Comparison of ENCODE assay signal across 28 cellular contexts in the genomic region with DNA sequence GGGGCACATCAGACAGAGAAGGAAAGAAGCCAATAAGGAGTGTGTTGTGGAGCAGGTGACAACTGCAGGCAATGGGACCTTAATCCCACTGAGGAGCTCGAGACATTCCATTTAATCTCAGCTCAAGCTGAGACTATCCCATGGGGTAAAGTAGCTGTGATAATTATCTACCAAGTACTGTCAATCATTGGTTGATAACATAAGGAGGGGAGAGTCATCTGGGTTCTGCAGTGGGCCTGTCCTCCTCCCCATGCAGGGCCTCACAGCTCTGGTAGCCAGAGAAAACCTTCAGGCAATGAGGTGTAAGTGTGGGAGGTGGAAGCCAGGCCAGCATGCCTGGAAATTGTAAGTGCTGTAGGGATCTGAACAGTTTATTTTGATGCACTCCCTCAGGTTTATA.
"Had no signal": no experiment of that assay in that cellular context is flagged by ENCODE, and none has a peak within 500 bp of the region (broad histone marks: within the 10 kb centered on the region; RNA-seq: fewer than 3 reads in every experiment).

No MANE protein-coding gene starts in this region.

- H3K9me3 ChIP-seq: adrenal gland, body of pancreas had no signal

- ATAC-seq: activated CD4-positive, CD25-positive, alpha-beta regulatory T cell treated with anti-CD3 and anti-CD28 coated beads, Interleukin-2, amount 50 U/mL, for 24 hours; activated CD8-positive, alpha-beta T cell treated with anti-CD3 and anti-CD28 coated beads for 36 hours; activated naive CD8-positive, alpha-beta T cell treated with anti-CD3 and anti-CD28 coated beads, Interleukin-2, amount 50 U/mL, for 24 hours; activated T-cell treated with anti-CD3 and anti-CD28 coated beads, Interleukin-2, amount 50 U/mL, for 4 hours; activated T-helper 17 cell treated with anti-CD3 and anti-CD28 coated beads, Interleukin-2, amount 50 U/mL, for 72 hours; body of pancreas; effector memory CD8-positive, alpha-beta T cell had no signal

- H3K4me3 ChIP-seq: adrenal gland, body of pancreas had no signal

- H3K36me3 ChIP-seq: adrenal gland had no signal

- DNase-seq: activated B cell treated with CpG ODN at 0.5 μM for 24 hours; activated CD4-positive, alpha-beta T cell treated with anti-CD3 and anti-CD28 coated beads for 48 hours; activated CD4-positive, alpha-beta T cell treated with anti-CD3 and anti-CD28 coated beads, Interleukin-2, amount 50 U/mL, for 1 hour; activated CD4-positive, alpha-beta T cell treated with anti-CD3 and anti-CD28 coated beads, Interleukin-2, amount 50 U/mL, for 48 hours; activated CD8-positive, alpha-beta memory T cell treated with anti-CD3 and anti-CD28 coated beads for 24 hours; activated CD8-positive, alpha-beta T cell treated with anti-CD3 and anti-CD28 coated beads for 36 hours; activated effector memory CD4-positive, alpha-beta T cell treated with Interleukin-2 at 50 U/mL for 16 hours; activated gamma-delta T cell treated with Interleukin-2 at 50 U/mL for 16 hours; activated naive CD4-positive, alpha-beta T cell treated with anti-CD3 and anti-CD28 coated beads for 36 hours; activated naive CD8-positive, alpha-beta T cell treated with anti-CD3 and anti-CD28 coated beads for 36 hours; activated naive CD8-positive, alpha-beta T cell treated with anti-CD3 and anti-CD28 coated beads, Interleukin-2, amount 50 U/mL, for 24 hours; activated T-cell treated with anti-CD3 and anti-CD28 coated beads, Interleukin-2, amount 50 U/mL, for 4 hours; adrenal gland; amygdala; aorta; body of pancreas; caudate nucleus; cortex of kidney; dermis blood vessel endothelial cell; effector CD4-positive, alpha-beta T cell; effector memory CD8-positive, alpha-beta T cell; foreskin fibroblast; head of caudate nucleus; T-helper 2 cell had no signal

- H3K27me3 ChIP-seq: adrenal gland, body of pancreas had no signal

- H3K27ac ChIP-seq: adrenal gland, body of pancreas, epithelial cell of prostate, VCaP had no signal

- H3K4me1 ChIP-seq: adrenal gland, body of pancreas had no signal
